Comparison of ENCODE assay signal across 17 cellular contexts in the genomic region with DNA sequence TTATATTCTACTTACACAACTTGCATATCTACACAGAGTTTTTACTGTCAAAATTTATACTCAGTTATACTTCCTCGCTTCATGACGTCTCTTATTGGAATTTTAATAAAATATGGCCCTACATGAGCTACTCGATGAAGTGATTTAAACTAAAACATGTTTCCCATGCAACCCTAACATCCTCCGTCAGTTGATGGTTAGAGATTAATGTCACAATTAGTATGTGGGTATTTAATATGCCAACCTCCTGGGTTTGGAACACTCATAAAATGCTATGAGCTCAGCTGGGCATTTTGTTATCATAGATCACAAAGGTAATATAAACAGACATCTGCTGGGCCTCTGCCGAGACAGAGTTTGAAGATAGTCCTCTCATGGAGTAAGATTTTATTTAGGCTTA.
DNase-seq lines count a peak whose midpoint lies in the region; ATAC-seq and TF ChIP-seq lines count a peak whose summit lies in the region.
"Had no signal": no experiment of that assay in that cellular context is flagged by ENCODE, and none has a peak within 500 bp of the region (broad histone marks: within the 10 kb centered on the region; RNA-seq: fewer than 3 reads in every experiment).

No MANE protein-coding gene starts in this region.

- no peak overlapping the region for H3K4me3 Mint-ChIP-seq in HFFc6
- H3K4me3 Mint-ChIP-seq: B cell; CD4-positive, CD25-positive, alpha-beta regulatory T cell; CD8-positive, alpha-beta memory T cell had no signal

- no peaks in the 10 kb centered on the region for H3K27me3 Mint-ChIP-seq in HFFc6 (ENCODE audit: insufficient read depth)
- H3K27me3 Mint-ChIP-seq: B cell; CD4-positive, CD25-positive, alpha-beta regulatory T cell; CD8-positive, alpha-beta memory T cell had no signal

- H3K27ac Mint-ChIP-seq in HFFc6: no peak overlapping the region; the same call in 1 of the 2 replicates
- H3K27ac Mint-ChIP-seq: B cell; CD4-positive, CD25-positive, alpha-beta regulatory T cell; CD8-positive, alpha-beta memory T cell had no signal

- peaks cover 51% of the 10 kb centered on the region for H3K4me1 Mint-ChIP-seq in HFFc6 (ENCODE audit: low read depth)
- H3K4me1 Mint-ChIP-seq: B cell; CD4-positive, CD25-positive, alpha-beta regulatory T cell; CD8-positive, alpha-beta memory T cell had no signal

- DNase-seq in EH (ENCODE audit: low read depth) (peak; percentile 70), HFFc6 (peak; percentile 11), NCI-H69 (lab: John Stamatoyannopoulos, UW) (peak; percentile 12), amniotic epithelial cell (ENCODE audit: low read depth) (peak; percentile 30), NCI-H226 (no peak)
- DNase-seq in activated CD4-positive, alpha-beta T cell treated with anti-CD3 and anti-CD28 coated beads for 1 hour: no peak
- DNase-seq: C1 segment of cervical spinal cord; CD4-positive, CD25-positive, alpha-beta regulatory T cell; CD8-positive, alpha-beta memory T cell; COR-L47; DMS153; DMS79; GF-D8; GM23248 had no signal

- no peaks in the 10 kb centered on the region for H3K9me3 Mint-ChIP-seq in HFFc6

- H3K36me3 Mint-ChIP-seq in HFFc6 (ENCODE audit: low read depth): no peaks in the 10 kb centered on the region
- H3K36me3 Mint-ChIP-seq: CD4-positive, CD25-positive, alpha-beta regulatory T cell; CD8-positive, alpha-beta memory T cell had no signal

- TF ChIP-seq CTCF in HFFc6 (IDR thresholded peaks at IDR 0.05): no peak

- ATAC-seq in GM18520 (IDR thresholded peaks at IDR 0.05; ENCODE audit: unreplicated experiment) (no peak), GM21825 (IDR thresholded peaks at IDR 0.05; ENCODE audit: unreplicated experiment) (no peak)

Comparison
In these comparisons a context has a peak if more than half of its experiments do, and no peak if none do; other contexts are left out.
1. DNase-seq: peak in EH (single experiment), HFFc6 (single experiment), NCI-H69 (single experiment) and amniotic epithelial cell (single experiment); none in activated CD4-positive, alpha-beta T cell treated with anti-CD3 and anti-CD28 coated beads for 1 hour (single experiment) and NCI-H226 (single experiment).